Comparison of ENCODE assay signal across 20 cellular contexts in genomic region chr13:74024856-74025255, GRCh38.
DNase-seq lines count a peak whose midpoint lies in the region; ATAC-seq and TF ChIP-seq lines count a peak whose summit lies in the region.
"Had no signal": no experiment of that assay in that cellular context is flagged by ENCODE, and none has a peak within 500 bp of the region (broad histone marks: within the 10 kb centered on the region; RNA-seq: fewer than 3 reads in every experiment).

No MANE protein-coding gene starts in this region.

- H3K4me1 Mint-ChIP-seq in activated CD4-positive, alpha-beta memory T cell treated with anti-CD3 and anti-CD28 coated beads for 36 hours (ENCODE audit: low read depth): peaks cover 73% of the 10 kb centered on the region
- H3K4me1 Mint-ChIP-seq in activated CD4-positive, alpha-beta memory T cell treated with anti-CD3 and anti-CD28 coated beads, Interleukin-2, amount 10 ng/mL, durations not matched to agents 7 days and 5 days: peaks cover 30% of the 10 kb centered on the region
- peaks cover 66% of the 10 kb centered on the region for H3K4me1 Mint-ChIP-seq in stimulated activated effector memory CD8-positive, alpha-beta T cell treated with anti-CD3 and anti-CD28 coated beads, Interleukin-12 subunit alpha, Interleukin-12 subunit beta, amount 100 ng/mL, for 72 hours

- H3K27me3 ChIP-seq in Karpas-422 (ENCODE audit: low read length): no peaks in the 10 kb centered on the region
- no peaks in the 10 kb centered on the region for H3K27me3 ChIP-seq in hepatocyte
- H3K27me3 ChIP-seq: MG63, suprapubic skin had no signal

- no peak for ATAC-seq in stimulated activated effector memory CD8-positive, alpha-beta T cell treated with anti-CD3 and anti-CD28 coated beads, Interleukin-12 subunit alpha, Interleukin-12 subunit beta, amount 100 ng/mL, for 72 hours
- no peak for ATAC-seq in GM18873 (IDR thresholded peaks at IDR 0.05; ENCODE audit: low FRiP score, unreplicated experiment)
- ATAC-seq in GM21529 (IDR thresholded peaks at IDR 0.05; ENCODE audit: unreplicated experiment): no peak

- H3K27me3 Mint-ChIP-seq in activated CD4-positive, alpha-beta memory T cell treated with anti-CD3 and anti-CD28 coated beads for 36 hours: no peaks in the 10 kb centered on the region
- no peaks in the 10 kb centered on the region for H3K27me3 Mint-ChIP-seq in activated CD4-positive, alpha-beta memory T cell treated with anti-CD3 and anti-CD28 coated beads, Interleukin-2, amount 10 ng/mL, durations not matched to agents 7 days and 5 days
- H3K27me3 Mint-ChIP-seq: naive B cell had no signal

- no peak for TF ChIP-seq CTCF in hepatocyte (IDR thresholded peaks at IDR 0.05; ENCODE audit: poor library complexity)

- peak overlapping the region; percentile 57 for H3K27ac Mint-ChIP-seq in activated CD4-positive, alpha-beta memory T cell treated with anti-CD3 and anti-CD28 coated beads for 36 hours
- H3K27ac Mint-ChIP-seq in activated CD4-positive, alpha-beta memory T cell treated with anti-CD3 and anti-CD28 coated beads, Interleukin-2, amount 10 ng/mL, durations not matched to agents 7 days and 5 days: no peak overlapping the region
- no peak overlapping the region for H3K27ac Mint-ChIP-seq in stimulated activated effector memory CD8-positive, alpha-beta T cell treated with anti-CD3 and anti-CD28 coated beads, Interleukin-12 subunit alpha, Interleukin-12 subunit beta, amount 100 ng/mL, for 72 hours

- H3K4me3 Mint-ChIP-seq in activated CD4-positive, alpha-beta memory T cell treated with anti-CD3 and anti-CD28 coated beads for 36 hours: no peak overlapping the region
- no peak overlapping the region for H3K4me3 Mint-ChIP-seq in activated CD4-positive, alpha-beta memory T cell treated with anti-CD3 and anti-CD28 coated beads, Interleukin-2, amount 10 ng/mL, durations not matched to agents 7 days and 5 days
- peak overlapping the region; percentile 7 for H3K4me3 Mint-ChIP-seq in stimulated activated effector memory CD8-positive, alpha-beta T cell treated with anti-CD3 and anti-CD28 coated beads, Interleukin-12 subunit alpha, Interleukin-12 subunit beta, amount 100 ng/mL, for 72 hours

- intact Hi-C loops in activated CD4-positive, alpha-beta memory T cell treated with anti-CD3 and anti-CD28 coated beads for 36 hours (cut with micrococcal nuclease): no loop called here

- peaks cover 11% of the 10 kb centered on the region for H3K9me3 Mint-ChIP-seq in activated CD4-positive, alpha-beta memory T cell treated with anti-CD3 and anti-CD28 coated beads for 36 hours
- peaks cover 22% of the 10 kb centered on the region for H3K9me3 Mint-ChIP-seq in activated CD4-positive, alpha-beta memory T cell treated with anti-CD3 and anti-CD28 coated beads, Interleukin-2, amount 10 ng/mL, durations not matched to agents 7 days and 5 days
- peaks cover 3% of the 10 kb centered on the region for H3K9me3 Mint-ChIP-seq in stimulated activated effector memory CD8-positive, alpha-beta T cell treated with anti-CD3 and anti-CD28 coated beads, Interleukin-12 subunit alpha, Interleukin-12 subunit beta, amount 100 ng/mL, for 72 hours

- H3K9me2 ChIP-seq in Karpas-422 (replicated peaks; ENCODE audit: insufficient read depth, low read length) (no peaks in the 10 kb centered on the region), hepatocyte (replicated peaks; ENCODE audit: insufficient read depth) (no peaks in the 10 kb centered on the region)

- H2AFZ ChIP-seq in Karpas-422 (ENCODE audit: low read length): no peak overlapping the region
- no peak overlapping the region for H2AFZ ChIP-seq in hepatocyte
- H2AFZ ChIP-seq: GM23248 had no signal

- POLR2A ChIA-PET in activated CD4-positive, alpha-beta memory T cell treated with anti-CD3 and anti-CD28 coated beads for 36 hours (lab: Charles Lee): interaction anchor here (0.7 kb wide), 1 partner anchor 108 kb away, joined by 3 read pairs; no protein-coding TSS in a partner anchor
- POLR2A ChIA-PET in activated CD4-positive, alpha-beta memory T cell treated with anti-CD3 and anti-CD28 coated beads, Interleukin-2, amount 10 ng/mL, durations not matched to agents 7 days and 5 days (lab: Charles Lee): interaction anchor here (0.8 to 1.3 kb wide), 2 partner anchors 71 to 108 kb away, joined by 3 to 4 read pairs; no protein-coding TSS in a partner anchor

- H3K36me3 ChIP-seq in Karpas-422 (ENCODE audit: insufficient read depth, low read length) (peaks cover 26% of the 10 kb centered on the region), hepatocyte (replicated peaks; ENCODE audit: insufficient read depth, low read depth) (no peaks in the 10 kb centered on the region)
- H3K36me3 ChIP-seq: MG63, suprapubic skin had no signal

- H3K4me2 ChIP-seq in Karpas-422 (ENCODE audit: low read depth, low read length, poor library complexity, severe bottlenecking) (peak overlapping the region; percentile 76), hepatocyte (peak overlapping the region; percentile 51)

- H3K27ac ChIP-seq in Karpas-422 (ENCODE audit: low read length): no peak overlapping the region
- H3K27ac ChIP-seq in hepatocyte: peak overlapping the region; percentile 15
- H3K27ac ChIP-seq: GM23248, suprapubic skin had no signal

- CTCF ChIA-PET in activated CD4-positive, alpha-beta memory T cell treated with anti-CD3 and anti-CD28 coated beads for 36 hours (lab: Charles Lee): interaction anchor here (1.3 to 1.8 kb wide), 3 partner anchors 79 to 262 kb away, joined by 4 to 5 read pairs (median 4); no protein-coding TSS in a partner anchor
- CTCF ChIA-PET in activated CD4-positive, alpha-beta memory T cell treated with anti-CD3 and anti-CD28 coated beads, Interleukin-2, amount 10 ng/mL, durations not matched to agents 7 days and 5 days (lab: Charles Lee): interaction anchor here (0.7 to 1.4 kb wide), 2 partner anchors 112 to 525 kb away, joined by 3 to 4 read pairs; no protein-coding TSS in a partner anchor

- H3K4me1 ChIP-seq in Karpas-422 (ENCODE audit: low read length) (peaks cover 56% of the 10 kb centered on the region), hepatocyte (ENCODE audit: insufficient read depth) (peaks cover 18% of the 10 kb centered on the region)
- H3K4me1 ChIP-seq: suprapubic skin had no signal

- H3K36me3 Mint-ChIP-seq in activated CD4-positive, alpha-beta memory T cell treated with anti-CD3 and anti-CD28 coated beads for 36 hours: peaks cover 27% of the 10 kb centered on the region
- H3K36me3 Mint-ChIP-seq in activated CD4-positive, alpha-beta memory T cell treated with anti-CD3 and anti-CD28 coated beads, Interleukin-2, amount 10 ng/mL, durations not matched to agents 7 days and 5 days (ENCODE audit: low read depth): peaks cover 37% of the 10 kb centered on the region
- peaks cover 6% of the 10 kb centered on the region for H3K36me3 Mint-ChIP-seq in stimulated activated effector memory CD8-positive, alpha-beta T cell treated with anti-CD3 and anti-CD28 coated beads, Interleukin-12 subunit alpha, Interleukin-12 subunit beta, amount 100 ng/mL, for 72 hours

- H3K79me2 ChIP-seq in Karpas-422 (ENCODE audit: low read length) (peaks cover 94% of the 10 kb centered on the region), hepatocyte (peaks cover 7% of the 10 kb centered on the region)

- H3K9ac ChIP-seq in Karpas-422 (ENCODE audit: low read length): no peak overlapping the region
- H3K9ac ChIP-seq: GM23248 had no signal

- H3K9me3 ChIP-seq in Karpas-422 (ENCODE audit: low read length): no peaks in the 10 kb centered on the region
- no peaks in the 10 kb centered on the region for H3K9me3 ChIP-seq in hepatocyte (ENCODE audit: low read depth)
- H3K9me3 ChIP-seq: MG63, suprapubic skin had no signal

- no peak for DNase-seq in activated CD4-positive, alpha-beta memory T cell treated with anti-CD3 and anti-CD28 coated beads for 36 hours
- no peak for DNase-seq in activated CD4-positive, alpha-beta memory T cell treated with anti-CD3 and anti-CD28 coated beads, Interleukin-2, amount 10 ng/mL, durations not matched to agents 7 days and 5 days
- no peak for DNase-seq in Karpas-422
- DNase-seq in hepatocyte (ENCODE audit: low spot score): peak; percentile 40
- DNase-seq in stimulated activated effector memory CD8-positive, alpha-beta T cell treated with anti-CD3 and anti-CD28 coated beads, Interleukin-12 subunit alpha, Interleukin-12 subunit beta, amount 100 ng/mL, for 72 hours (ENCODE audit: low spot score in 2 of 2): no peak
- DNase-seq in NCI-H1436 treated with DMSO at 0.1 percent for 48 hours (lab: John Stamatoyannopoulos, UW): no peak
- DNase-seq: activated CD4-positive, alpha-beta T cell treated with anti-CD3 and anti-CD28 coated beads, Interleukin-2, amount 50 U/mL, for 4 hours; amygdala; DMS153; effector CD8-positive, alpha-beta T cell; GM23248; MG63; naive B cell; NCI-H187; NCI-H226; RPMI8226; stimulated activated CD4-positive, alpha-beta T cell treated with anti-CD3 and anti-CD28 coated beads, Interleukin-4, amount 100 ng/mL, for 24 hours had no signal

- H4K20me1 ChIP-seq in Karpas-422 (ENCODE audit: insufficient read depth, low read depth, low read length) (no peaks in the 10 kb centered on the region), hepatocyte (ENCODE audit: insufficient read depth, poor library complexity, severe bottlenecking) (no peaks in the 10 kb centered on the region)

- H3K4me3 ChIP-seq in Karpas-422 (ENCODE audit: low read length) (no peak overlapping the region), hepatocyte (no peak overlapping the region)
- H3K4me3 ChIP-seq: GM23248, MG63, suprapubic skin had no signal
